Comparison of ENCODE assay signal across 10 cellular contexts in the genomic region with DNA sequence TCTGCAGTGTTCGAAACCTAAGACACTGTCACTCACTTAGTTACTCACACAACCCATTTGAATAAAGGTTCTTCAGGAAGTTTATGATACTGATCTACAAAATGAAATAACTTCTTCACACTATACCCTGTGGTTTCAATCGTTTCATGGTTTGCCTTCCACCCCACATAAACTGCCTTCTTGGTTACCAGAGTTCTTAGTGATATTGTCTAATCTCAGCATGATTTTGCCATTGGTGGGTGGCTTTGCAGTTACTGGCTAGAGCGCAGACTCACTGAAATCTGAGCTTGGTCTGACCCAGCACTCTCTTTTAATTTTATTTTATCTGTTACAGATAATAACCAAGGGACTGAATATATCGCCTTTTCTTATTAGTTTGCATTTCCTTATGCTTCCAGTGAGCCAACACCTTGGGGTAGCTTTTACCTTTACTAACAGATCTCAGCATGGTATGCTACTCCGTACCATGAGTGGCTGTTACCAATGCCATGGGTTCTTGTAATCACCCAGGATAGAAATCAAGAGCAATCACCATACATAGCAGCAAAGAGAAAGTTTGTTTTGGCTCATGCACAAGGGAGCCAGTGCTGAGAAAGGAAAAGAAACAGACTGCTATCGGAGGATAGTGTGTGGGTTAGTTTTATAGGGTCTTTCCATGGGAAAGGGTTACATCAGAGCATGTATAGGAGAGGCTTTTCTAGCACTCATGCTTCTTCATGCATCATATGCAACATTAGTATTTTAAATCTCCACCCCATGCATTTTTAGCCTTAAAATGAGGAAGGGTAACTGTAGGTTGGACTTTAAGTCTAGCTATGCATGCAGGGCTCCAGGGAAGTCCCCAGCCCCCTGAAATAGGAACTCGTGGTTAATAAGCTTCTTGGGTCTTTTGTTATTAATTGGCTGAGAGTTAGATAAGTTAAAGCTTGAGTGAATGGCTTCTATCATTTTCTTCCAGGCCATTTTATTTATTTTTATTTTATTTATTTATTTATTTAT. TPM values are rescaled to one million over a fixed set of nuclear protein-coding genes. Genes with fewer than 3 reads are reported as not detected.
DNase-seq lines count a peak whose midpoint lies in the region; ATAC-seq and TF ChIP-seq lines count a peak whose summit lies in the region.
"Had no signal": no experiment of that assay in that cellular context is flagged by ENCODE, and none has a peak within 500 bp of the region (broad histone marks: within the 10 kb centered on the region; RNA-seq: fewer than 3 reads in every experiment).

No MANE protein-coding gene starts in this region.

- no peaks in the 10 kb centered on the region for H3K36me3 ChIP-seq in body of pancreas (replicated peaks in 1 of 2; ENCODE audit: insufficient read depth in 1 of 2, low read depth in 2 of 2)
- no peaks in the 10 kb centered on the region for H3K36me3 ChIP-seq in psoas muscle (ENCODE audit: insufficient read depth in 1 of 2, low read depth in 1 of 2)

- DNase-seq in body of pancreas (no peak), psoas muscle (no peak), erythroblast (lab: John Stamatoyannopoulos, UW) (no peak), GOT3 (lab: John Stamatoyannopoulos, UW) (no peak), dermis blood vessel endothelial cell (no peak)
- DNase-seq: hippocampal formation, NCI-H2029, retina had no signal

- ATAC-seq in GM18858 (IDR thresholded peaks at IDR 0.05; ENCODE audit: unreplicated experiment) (peak; percentile 35), HG02678 (IDR thresholded peaks at IDR 0.05; ENCODE audit: unreplicated experiment) (peak; percentile 62), body of pancreas (no peak), psoas muscle (no peak)

- H3K4me1 ChIP-seq in body of pancreas, result peaks cover 82% of the 10 kb centered on the region
- peaks cover 40% of the 10 kb centered on the region for H3K4me1 ChIP-seq in psoas muscle

- TF ChIP-seq CTCF in body of pancreas (IDR thresholded peaks at IDR 0.05) (no peak), psoas muscle (IDR thresholded peaks at IDR 0.05) (no peak)

- H3K9me3 ChIP-seq in body of pancreas, result no peaks in the 10 kb centered on the region
- peaks cover 4% of the 10 kb centered on the region for H3K9me3 ChIP-seq in psoas muscle

- intact Hi-C loops in body of pancreas (cut with DNase I) (no loop called here), psoas muscle (cut with DNase I) (loop anchor here (5.0 kb wide), 1 partner anchor 33 kb away; a partner anchor contains a TSS)

- no peak overlapping the region for H3K4me3 ChIP-seq in body of pancreas
- H3K4me3 ChIP-seq in psoas muscle, result no peak overlapping the region

- peak overlapping the region in 3 of 4 donors; percentile 40 to 76 (median 57) for H3K27ac ChIP-seq in body of pancreas
- peak overlapping the region; percentile 27 for H3K27ac ChIP-seq in psoas muscle

- WGBS in body of pancreas, 2 donors, result 31 to 32% methylated on average over 7 of the region's 7 CpGs
- WGBS in psoas muscle, 3 donors, result 79 to 91% (median 84%) methylated on average over 7 of the region's 7 CpGs

- TF ChIP-seq POLR2A in body of pancreas (IDR thresholded peaks at IDR 0.05), result no peak
- no peak for TF ChIP-seq POLR2A in erythroblast (IDR thresholded peaks at IDR 0.05; ENCODE audit: low read length)

- H3K27me3 ChIP-seq in body of pancreas (no peaks in the 10 kb centered on the region), psoas muscle (ENCODE audit: insufficient read depth in 3 of 3, low read length in 2 of 3) (no peaks in the 10 kb centered on the region)

RNA-seq across cellular contexts. Expression of a gene that starts 33.3 kb away (rescaled TPM):
- total RNA-seq in body of pancreas (100 to 1,000 TPM; 382 to 399 TPM), psoas muscle (10 to 100 TPM; 19.4 to 29.0 (median 23.4) TPM), dermis blood vessel endothelial cell (37.3 and 44.0 TPM in 2 replicates)
- 10 to 100 TPM; 13.2 to 17.0 (median 13.2) TPM for polyA plus RNA-seq in psoas muscle

RNA-seq across cellular contexts. Expression of a gene that starts 54.2 kb away (rescaled TPM):
- 10 to 100 TPM; 16.1 to 31.6 TPM for total RNA-seq in body of pancreas
- total RNA-seq in psoas muscle, result 1 to 10 TPM; 3.0 to 4.1 (median 3.1) TPM
- 1 to 10 TPM; 1.3 to 2.9 (median 2.0) TPM for polyA plus RNA-seq in psoas muscle
- 12.1 and 13.6 TPM in 2 replicates for total RNA-seq in dermis blood vessel endothelial cell

Comparison
In these comparisons a context has a peak if more than half of its experiments do, and no peak if none do; other contexts are left out.
1. ATAC-seq: peak in GM18858 (single experiment) and HG02678 (single experiment); none in body of pancreas (single experiment) and psoas muscle (0 of 4).